In genomic region chr5:132751444-132751843, GRCh38 we compare ENCODE assay signal across 10 cellular contexts. TPM values are rescaled to one million over a fixed set of nuclear protein-coding genes. Genes with fewer than 3 reads are reported as not detected.
DNase-seq lines count a peak whose midpoint lies in the region; ATAC-seq and TF ChIP-seq lines count a peak whose summit lies in the region.
"Had no signal": no experiment of that assay in that cellular context is flagged by ENCODE, and none has a peak within 500 bp of the region (broad histone marks: within the 10 kb centered on the region; RNA-seq: fewer than 3 reads in every experiment).

No MANE protein-coding gene starts in this region.

- no peak for TF ChIP-seq CTCF in activated CD8-positive, alpha-beta T cell treated with anti-CD3 and anti-CD28 coated beads for 36 hours (IDR thresholded peaks at IDR 0.05)

- H3K4me1 Mint-ChIP-seq in activated CD8-positive, alpha-beta T cell treated with anti-CD3 and anti-CD28 coated beads for 36 hours (ENCODE audit: low read depth): peaks cover 43% of the 10 kb centered on the region
- H3K4me1 Mint-ChIP-seq in activated CD8-positive, alpha-beta T cell treated with anti-CD3 and anti-CD28 coated beads, Interleukin-2, amount 10 ng/mL, durations not matched to agents 7 days and 5 days (ENCODE audit: low read depth): peaks cover 45% of the 10 kb centered on the region

- H3K9me3 Mint-ChIP-seq in activated CD8-positive, alpha-beta T cell treated with anti-CD3 and anti-CD28 coated beads for 36 hours: no peaks in the 10 kb centered on the region
- no peaks in the 10 kb centered on the region for H3K9me3 Mint-ChIP-seq in activated CD8-positive, alpha-beta T cell treated with anti-CD3 and anti-CD28 coated beads, Interleukin-2, amount 10 ng/mL, durations not matched to agents 7 days and 5 days (ENCODE audit: insufficient read depth)
- H3K9me3 Mint-ChIP-seq: activated naive CD8-positive, alpha-beta T cell treated with anti-CD3 and anti-CD28 coated beads, Interleukin-2, amount 10 ng/mL, durations not matched to agents 7 days and 5 days; GM23338 had no signal

- H3K27me3 Mint-ChIP-seq in activated CD8-positive, alpha-beta T cell treated with anti-CD3 and anti-CD28 coated beads for 36 hours: no peaks in the 10 kb centered on the region
- H3K27me3 Mint-ChIP-seq in activated CD8-positive, alpha-beta T cell treated with anti-CD3 and anti-CD28 coated beads, Interleukin-2, amount 10 ng/mL, durations not matched to agents 7 days and 5 days (ENCODE audit: low read depth): no peaks in the 10 kb centered on the region
- H3K27me3 Mint-ChIP-seq: activated naive CD8-positive, alpha-beta T cell treated with anti-CD3 and anti-CD28 coated beads, Interleukin-2, amount 10 ng/mL, durations not matched to agents 7 days and 5 days had no signal

- ATAC-seq in activated CD8-positive, alpha-beta T cell treated with anti-CD3 and anti-CD28 coated beads for 36 hours: peak; percentile 22
- no peak for ATAC-seq in activated CD8-positive, alpha-beta T cell treated with anti-CD3 and anti-CD28 coated beads, Interleukin-2, amount 10 ng/mL, durations not matched to agents 7 days and 5 days
- peak; percentile 48 for ATAC-seq in HG02938 (IDR thresholded peaks at IDR 0.05; ENCODE audit: unreplicated experiment)
- ATAC-seq: GM23338 had no signal

- POLR2A ChIA-PET in activated CD8-positive, alpha-beta T cell treated with anti-CD3 and anti-CD28 coated beads for 36 hours (lab: Charles Lee): interaction anchor here (0.8 to 1.1 kb wide), 3 partner anchors 77 to 206 kb away, joined by 3 to 5 read pairs (median 4); partner anchors contain the start of genes IL4 and RAD50
- POLR2A ChIA-PET in activated CD8-positive, alpha-beta T cell treated with anti-CD3 and anti-CD28 coated beads, Interleukin-2, amount 10 ng/mL, durations not matched to agents 7 days and 5 days (lab: Charles Lee): interaction anchor here (0.6 kb wide), 1 partner anchor 646 kb away, joined by 3 read pairs; no protein-coding TSS in a partner anchor

- peaks cover 20% of the 10 kb centered on the region for H3K36me3 Mint-ChIP-seq in activated CD8-positive, alpha-beta T cell treated with anti-CD3 and anti-CD28 coated beads for 36 hours (ENCODE audit: low read depth)
- peaks cover 11% of the 10 kb centered on the region for H3K36me3 Mint-ChIP-seq in activated CD8-positive, alpha-beta T cell treated with anti-CD3 and anti-CD28 coated beads, Interleukin-2, amount 10 ng/mL, durations not matched to agents 7 days and 5 days (ENCODE audit: low read depth)

- intact Hi-C loops in activated CD8-positive, alpha-beta T cell treated with anti-CD3 and anti-CD28 coated beads for 36 hours (cut with micrococcal nuclease): no loop called here

- H3K4me3 Mint-ChIP-seq in activated CD8-positive, alpha-beta T cell treated with anti-CD3 and anti-CD28 coated beads for 36 hours: no peak overlapping the region
- no peak overlapping the region for H3K4me3 Mint-ChIP-seq in activated CD8-positive, alpha-beta T cell treated with anti-CD3 and anti-CD28 coated beads, Interleukin-2, amount 10 ng/mL, durations not matched to agents 7 days and 5 days
- H3K4me3 Mint-ChIP-seq: activated naive CD8-positive, alpha-beta T cell treated with anti-CD3 and anti-CD28 coated beads, Interleukin-2, amount 10 ng/mL, durations not matched to agents 7 days and 5 days; GM23338 had no signal

- H3K27ac Mint-ChIP-seq in activated CD8-positive, alpha-beta T cell treated with anti-CD3 and anti-CD28 coated beads for 36 hours: peak overlapping the region; percentile 73
- no peak overlapping the region for H3K27ac Mint-ChIP-seq in activated CD8-positive, alpha-beta T cell treated with anti-CD3 and anti-CD28 coated beads, Interleukin-2, amount 10 ng/mL, durations not matched to agents 7 days and 5 days
- H3K27ac Mint-ChIP-seq: activated naive CD8-positive, alpha-beta T cell treated with anti-CD3 and anti-CD28 coated beads, Interleukin-2, amount 10 ng/mL, durations not matched to agents 7 days and 5 days; GM23338 had no signal

- CTCF ChIA-PET in activated CD8-positive, alpha-beta T cell treated with anti-CD3 and anti-CD28 coated beads for 36 hours (lab: Charles Lee): interaction anchor here (1.3 to 6.4 kb wide), 4 partner anchors 56 to 225 kb away, joined by 3 to 39 read pairs (median 4); no protein-coding TSS in a partner anchor
- CTCF ChIA-PET in activated CD8-positive, alpha-beta T cell treated with anti-CD3 and anti-CD28 coated beads, Interleukin-2, amount 10 ng/mL, durations not matched to agents 7 days and 5 days (lab: Charles Lee): interaction anchor here (1.4 to 3.0 kb wide), 3 partner anchors 13 to 225 kb away, joined by 5 to 19 read pairs (median 7); partner anchors contain the start of gene KIF3A

- peak; percentile 70 for DNase-seq in activated CD8-positive, alpha-beta T cell treated with anti-CD3 and anti-CD28 coated beads for 36 hours
- DNase-seq in activated CD8-positive, alpha-beta T cell treated with anti-CD3 and anti-CD28 coated beads, Interleukin-2, amount 10 ng/mL, durations not matched to agents 7 days and 5 days: no peak
- DNase-seq in amniotic epithelial cell (ENCODE audit: low read depth): peak; percentile 77
- peak; percentile 58 for DNase-seq in stimulated activated CD8-positive, alpha-beta memory T cell treated with anti-CD3 and anti-CD28 coated beads, Interleukin-4, amount 100 ng/mL, for 48 hours
- DNase-seq in cerebellum (ENCODE audit: low spot score): no peak
- no peak for DNase-seq in NCI-H1105 (lab: John Stamatoyannopoulos, UW)
- no peak for DNase-seq in NK-92 (lab: John Stamatoyannopoulos, UW; ENCODE audit: unreplicated experiment)
- DNase-seq: activated naive CD8-positive, alpha-beta T cell treated with anti-CD3 and anti-CD28 coated beads, Interleukin-2, amount 10 ng/mL, durations not matched to agents 7 days and 5 days had no signal

RNA-seq across cellular contexts. Expression of gene CCNI2, which starts 4.2 kb away (rescaled TPM):
- 10 to 100 TPM in 1 of 2 experiments, 1 to 10 TPM in 1; 8.7 to 10.0 TPM for total RNA-seq in activated CD8-positive, alpha-beta T cell treated with anti-CD3 and anti-CD28 coated beads for 36 hours
- total RNA-seq in activated CD8-positive, alpha-beta T cell treated with anti-CD3 and anti-CD28 coated beads, Interleukin-2, amount 10 ng/mL, durations not matched to agents 7 days and 5 days: 1 to 10 TPM; 8.3 to 9.5 TPM
- 1.5 TPM for total RNA-seq in cerebellum

RNA-seq across cellular contexts. Expression of gene KIF3A, which starts 14.1 kb away (rescaled TPM):
- 10 to 100 TPM; 16.4 to 17.0 TPM for total RNA-seq in activated CD8-positive, alpha-beta T cell treated with anti-CD3 and anti-CD28 coated beads for 36 hours
- total RNA-seq in activated CD8-positive, alpha-beta T cell treated with anti-CD3 and anti-CD28 coated beads, Interleukin-2, amount 10 ng/mL, durations not matched to agents 7 days and 5 days: 10 to 100 TPM; 14.0 to 15.7 TPM
- 73.5 TPM for total RNA-seq in cerebellum

RNA-seq across cellular contexts. Expression of gene SEPTIN8, which starts 25.6 kb away (rescaled TPM):
- 10 to 100 TPM; 25.2 to 27.1 TPM for total RNA-seq in activated CD8-positive, alpha-beta T cell treated with anti-CD3 and anti-CD28 coated beads for 36 hours
- total RNA-seq in activated CD8-positive, alpha-beta T cell treated with anti-CD3 and anti-CD28 coated beads, Interleukin-2, amount 10 ng/mL, durations not matched to agents 7 days and 5 days: 10 to 100 TPM; 35.1 to 35.3 TPM
- total RNA-seq in cerebellum: 28.7 TPM

Comparison
In these comparisons a context has a peak if more than half of its experiments do, and no peak if none do; other contexts are left out.
1. DNase-seq: peak in activated CD8-positive, alpha-beta T cell treated with anti-CD3 and anti-CD28 coated beads for 36 hours (single experiment), amniotic epithelial cell (single experiment) and stimulated activated CD8-positive, alpha-beta memory T cell treated with anti-CD3 and anti-CD28 coated beads, Interleukin-4, amount 100 ng/mL, for 48 hours (single experiment); none in activated CD8-positive, alpha-beta T cell treated with anti-CD3 and anti-CD28 coated beads, Interleukin-2, amount 10 ng/mL, durations not matched to agents 7 days and 5 days (single experiment), cerebellum (single experiment), NCI-H1105 (single experiment) and NK-92 (single experiment).